ENCODE assay signal across 8 cellular contexts in the genomic region with DNA sequence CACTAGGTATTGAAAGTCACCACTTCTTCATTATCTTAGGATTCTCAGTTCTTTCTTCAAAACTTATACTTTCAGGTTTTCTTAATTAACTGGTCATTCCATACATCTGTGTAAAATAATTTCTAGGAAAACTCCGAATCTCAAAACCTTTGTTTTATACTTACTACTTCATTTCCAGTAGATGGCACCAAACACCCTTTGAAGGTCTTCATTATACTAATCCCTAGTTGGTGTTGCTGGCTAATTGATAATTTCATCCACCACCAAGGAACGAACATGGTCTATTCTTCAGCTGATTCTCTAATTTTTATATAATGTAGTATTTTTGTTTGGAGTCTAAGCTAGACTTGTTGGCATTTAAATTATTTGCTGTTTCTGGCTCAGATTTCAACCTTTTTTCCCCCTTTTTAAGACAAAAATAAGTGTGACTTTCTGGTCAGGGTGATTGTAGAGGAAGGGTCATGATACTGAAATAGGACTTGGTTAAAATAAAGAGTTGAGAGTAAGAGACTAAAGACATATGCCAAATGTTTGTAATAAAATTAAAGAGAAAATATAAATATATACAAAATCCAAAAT. TPM values are rescaled to one million over a fixed set of nuclear protein-coding genes. Genes with fewer than 3 reads are reported as not detected.
A peak's percentile ranks its signal among the peaks of the same experiment; 100 is the strongest.
DNase-seq lines count a peak whose midpoint lies in the region; ATAC-seq and TF ChIP-seq lines count a peak whose summit lies in the region.

No MANE protein-coding gene starts in this region.

- peaks cover 26% of the 10 kb centered on the region for H3K4me1 Mint-ChIP-seq in activated CD8-positive, alpha-beta memory T cell treated with anti-CD3 and anti-CD28 coated beads, Interleukin-2, amount 10 ng/mL, durations not matched to agents 7 days and 5 days

- peaks cover 20% of the 10 kb centered on the region for H3K36me3 Mint-ChIP-seq in activated CD8-positive, alpha-beta memory T cell treated with anti-CD3 and anti-CD28 coated beads, Interleukin-2, amount 10 ng/mL, durations not matched to agents 7 days and 5 days

- no peak for ATAC-seq in activated CD8-positive, alpha-beta memory T cell treated with anti-CD3 and anti-CD28 coated beads, Interleukin-2, amount 10 ng/mL, durations not matched to agents 7 days and 5 days
- no peak for ATAC-seq in HG02610 (IDR thresholded peaks at IDR 0.05; ENCODE audit: unreplicated experiment)

- H3K27ac Mint-ChIP-seq in activated CD8-positive, alpha-beta memory T cell treated with anti-CD3 and anti-CD28 coated beads, Interleukin-2, amount 10 ng/mL, durations not matched to agents 7 days and 5 days = peak overlapping the region; percentile 18

- H3K4me3 ChIP-seq in fibroblast of pulmonary artery (replicated peaks; ENCODE audit: low read depth, low read length) = no peak overlapping the region
- no peak overlapping the region for H3K4me3 ChIP-seq in retinal pigment epithelial cell (ENCODE audit: low read length)

- H3K9me3 Mint-ChIP-seq in activated CD8-positive, alpha-beta memory T cell treated with anti-CD3 and anti-CD28 coated beads, Interleukin-2, amount 10 ng/mL, durations not matched to agents 7 days and 5 days (ENCODE audit: low read depth) = no peaks in the 10 kb centered on the region

- H3K27me3 Mint-ChIP-seq in activated CD8-positive, alpha-beta memory T cell treated with anti-CD3 and anti-CD28 coated beads, Interleukin-2, amount 10 ng/mL, durations not matched to agents 7 days and 5 days = no peaks in the 10 kb centered on the region

- TF ChIP-seq CTCF in fibroblast of pulmonary artery (IDR thresholded peaks at IDR 0.05; ENCODE audit: low read length, missing control alignments) = peak; percentile 58
- peak; percentile 50 for TF ChIP-seq CTCF in retinal pigment epithelial cell (conservative IDR thresholded peaks at IDR 0.05; ENCODE audit: low read depth, low read length)

- CTCF ChIA-PET in activated CD8-positive, alpha-beta memory T cell treated with anti-CD3 and anti-CD28 coated beads, Interleukin-2, amount 10 ng/mL, durations not matched to agents 7 days and 5 days (lab: Charles Lee) = interaction anchor here (0.6 to 6.9 kb wide), 22 partner anchors 11 to 393 kb away, joined by 3 to 135 read pairs (median 4); a partner anchor contains a TSS

- no peak for DNase-seq in activated CD8-positive, alpha-beta memory T cell treated with anti-CD3 and anti-CD28 coated beads, Interleukin-2, amount 10 ng/mL, durations not matched to agents 7 days and 5 days
- DNase-seq in activated CD8-positive, alpha-beta memory T cell treated with anti-CD3 and anti-CD28 coated beads for 24 hours = no peak
- DNase-seq in NAMALWA (ENCODE audit: low spot score) (peak; percentile 81), SW480 (ENCODE audit: low spot score) (peak; percentile 80), fibroblast of pulmonary artery (ENCODE audit: low read depth) (peak; percentile 70), retinal pigment epithelial cell (ENCODE audit: low read depth) (no peak)
- DNase-seq in activated CD8-positive, alpha-beta memory T cell treated with anti-CD3 and anti-CD28 coated beads, Interleukin-2, amount 50 U/mL, for 4 hours = no peak

- H3K4me3 Mint-ChIP-seq in activated CD8-positive, alpha-beta memory T cell treated with anti-CD3 and anti-CD28 coated beads, Interleukin-2, amount 10 ng/mL, durations not matched to agents 7 days and 5 days = no peak overlapping the region

RNA-seq across cellular contexts. Expression of a gene that starts 2.8 kb away (rescaled TPM):
- total RNA-seq in activated CD8-positive, alpha-beta memory T cell treated with anti-CD3 and anti-CD28 coated beads, Interleukin-2, amount 10 ng/mL, durations not matched to agents 7 days and 5 days = 10 to 100 TPM; 19.3 to 22.3 TPM

RNA-seq across cellular contexts. Expression of a gene that starts 18.3 kb away (rescaled TPM):
- total RNA-seq in activated CD8-positive, alpha-beta memory T cell treated with anti-CD3 and anti-CD28 coated beads, Interleukin-2, amount 10 ng/mL, durations not matched to agents 7 days and 5 days = 10 to 100 TPM; 54.6 to 60.0 TPM

RNA-seq across cellular contexts. Expression of a gene that starts 49.4 kb away (rescaled TPM):
- 1 to 10 TPM; 1.3 to 1.8 TPM for total RNA-seq in activated CD8-positive, alpha-beta memory T cell treated with anti-CD3 and anti-CD28 coated beads, Interleukin-2, amount 10 ng/mL, durations not matched to agents 7 days and 5 days

Comparison
In these comparisons a context has a peak if more than half of its experiments do, and no peak if none do; other contexts are left out.
1. DNase-seq: peak in NAMALWA (single experiment), SW480 (single experiment) and fibroblast of pulmonary artery (single experiment); none in activated CD8-positive, alpha-beta memory T cell treated with anti-CD3 and anti-CD28 coated beads, Interleukin-2, amount 10 ng/mL, durations not matched to agents 7 days and 5 days (single experiment), activated CD8-positive, alpha-beta memory T cell treated with anti-CD3 and anti-CD28 coated beads for 24 hours (single experiment), retinal pigment epithelial cell (single experiment) and activated CD8-positive, alpha-beta memory T cell treated with anti-CD3 and anti-CD28 coated beads, Interleukin-2, amount 50 U/mL, for 4 hours (single experiment).